In genomic region chr12:49548822-49549648, GRCh38 we compare ENCODE assay signal across 9 cellular contexts. TPM values are rescaled to one million over a fixed set of nuclear protein-coding genes. Genes with fewer than 3 reads are reported as not detected.
A peak's percentile ranks its signal among the peaks of the same experiment; 100 is the strongest.
DNase-seq lines count a peak whose midpoint lies in the region; ATAC-seq, FAIRE-seq and TF ChIP-seq lines count a peak whose summit lies in the region.
"Had no signal": no experiment of that assay in that cellular context is flagged by ENCODE, and none has a peak within 500 bp of the region (broad histone marks: within the 10 kb centered on the region; RNA-seq: fewer than 3 reads in every experiment).

No MANE protein-coding gene starts in this region.

- H3K4me3 ChIP-seq in astrocyte of the cerebellum (ENCODE audit: low read depth, low read length) (peak overlapping the region; percentile 20), keratinocyte (ENCODE audit: control insufficient read depth in 2 of 3, extremely low read depth in 1 of 3, insufficient read depth in 2 of 3, low read depth in 1 of 3, low read length in 3 of 3) (peak overlapping the region in 1 of 3 experiments; percentile 45)

- H3K9ac ChIP-seq in keratinocyte (ENCODE audit: control insufficient read depth, extremely low read depth, insufficient read depth, low read length) = no peak overlapping the region

- H3K4me1 ChIP-seq in keratinocyte (ENCODE audit: control insufficient read depth, extremely low read depth, insufficient read depth, low read length) = peaks cover 30% of the 10 kb centered on the region

- no peaks in the 10 kb centered on the region for H3K9me3 ChIP-seq in keratinocyte (ENCODE audit: control insufficient read depth, low read depth, low read length)

- no peak for FAIRE-seq in keratinocyte (lab: Jason Lieb, UNC)
- FAIRE-seq: G401.6 had no signal

- dilution Hi-C loops in keratinocyte (cut with MboI; ENCODE audit: extremely low pct_ligation_motif_present, low sequenced_read_pairs) = no loop called here

- H3K27ac ChIP-seq in keratinocyte (ENCODE audit: control insufficient read depth, insufficient read depth, low read length) (no peak overlapping the region), temporal lobe (ENCODE audit: low read depth, low read length) (peak overlapping the region; percentile 34)

- intact Hi-C loops in activated CD4-positive, alpha-beta T cell treated with anti-CD3 and anti-CD28 coated beads for 36 hours (cut with DNase I, micrococcal nuclease) = no loop called here

- no peaks in the 10 kb centered on the region for H3K36me3 Mint-ChIP-seq in activated CD4-positive, alpha-beta T cell treated with anti-CD3 and anti-CD28 coated beads for 36 hours (ENCODE audit: low read depth)

- CTCF ChIA-PET in activated CD4-positive, alpha-beta T cell treated with anti-CD3 and anti-CD28 coated beads for 36 hours (lab: Charles Lee) = no interaction called here

- H2AFZ ChIP-seq in keratinocyte (ENCODE audit: control insufficient read depth, low read length) = no peak overlapping the region

- peaks cover 12% of the 10 kb centered on the region for H3K27me3 Mint-ChIP-seq in activated CD4-positive, alpha-beta T cell treated with anti-CD3 and anti-CD28 coated beads for 36 hours

- no peaks in the 10 kb centered on the region for H3K79me2 ChIP-seq in keratinocyte (ENCODE audit: control insufficient read depth, insufficient read depth, low read length)

- peak overlapping the region; percentile 61 for H3K27ac Mint-ChIP-seq in activated CD4-positive, alpha-beta T cell treated with anti-CD3 and anti-CD28 coated beads for 36 hours

- peak overlapping the region; percentile 70 for H3K4me3 Mint-ChIP-seq in activated CD4-positive, alpha-beta T cell treated with anti-CD3 and anti-CD28 coated beads for 36 hours

- POLR2A ChIA-PET in activated CD4-positive, alpha-beta T cell treated with anti-CD3 and anti-CD28 coated beads for 36 hours (lab: Charles Lee) = interaction anchor here (0.7 kb wide), 1 partner anchor 18 kb away, joined by 5 read pairs; no protein-coding TSS in a partner anchor

- peaks cover 56% of the 10 kb centered on the region for H3K27me3 ChIP-seq in keratinocyte (ENCODE audit: control insufficient read depth, extremely low read depth, insufficient read depth, low read length)

- DNase-seq in activated CD4-positive, alpha-beta T cell treated with anti-CD3 and anti-CD28 coated beads for 36 hours = peak; percentile 56
- no peak for DNase-seq in activated CD4-positive, alpha-beta T cell treated with anti-CD3 and anti-CD28 coated beads for 1 hour
- DNase-seq in astrocyte of the cerebellum (ENCODE audit: low read depth) = no peak
- DNase-seq in keratinocyte (ENCODE audit: low read depth, low spot score) = no peak
- no peak for DNase-seq in 8988T

- ATAC-seq in activated CD4-positive, alpha-beta T cell treated with anti-CD3 and anti-CD28 coated beads for 36 hours = peak; percentile 43
- ATAC-seq in HG03460 (IDR thresholded peaks at IDR 0.05; ENCODE audit: unreplicated experiment) = no peak
- ATAC-seq in GM18907 (IDR thresholded peaks at IDR 0.05; ENCODE audit: unreplicated experiment) = no peak

- H3K4me1 Mint-ChIP-seq in activated CD4-positive, alpha-beta T cell treated with anti-CD3 and anti-CD28 coated beads for 36 hours = peaks cover 6% of the 10 kb centered on the region

- H3K9me3 Mint-ChIP-seq in activated CD4-positive, alpha-beta T cell treated with anti-CD3 and anti-CD28 coated beads for 36 hours (ENCODE audit: low read depth) = no peaks in the 10 kb centered on the region

- peaks cover 5% of the 10 kb centered on the region for H3K9me1 ChIP-seq in keratinocyte (ENCODE audit: control insufficient read depth, extremely low read depth, insufficient read depth, low read length)

- H3K4me2 ChIP-seq in keratinocyte (ENCODE audit: control insufficient read depth, extremely low read depth, insufficient read depth, low read depth, low read length) = peak overlapping the region; percentile 48

- no peaks in the 10 kb centered on the region for H3K36me3 ChIP-seq in keratinocyte (ENCODE audit: control insufficient read depth in 2 of 2, extremely low read depth in 1 of 2, insufficient read depth in 2 of 2, low read length in 2 of 2)

- peak; percentile 52 for TF ChIP-seq CTCF in astrocyte of the cerebellum (IDR thresholded peaks at IDR 0.05; ENCODE audit: low read depth, low read length, missing control alignments)
- TF ChIP-seq CTCF in keratinocyte (optimal IDR thresholded peaks at IDR 0.05 in 1 of 3, IDR thresholded peaks at IDR 0.05 in 1 of 3, conservative IDR thresholded peaks at IDR 0.05 in 1 of 3; ENCODE audit: extremely low read depth in 1 of 3, insufficient read depth in 2 of 3, low read length in 3 of 3) = peak in 1 of 3 experiments; percentile 5

- in situ Hi-C loops in astrocyte of the cerebellum (cut with HindIII; ENCODE audit: low sequenced_read_pairs) = no loop called here

- no peaks in the 10 kb centered on the region for H4K20me1 ChIP-seq in keratinocyte (ENCODE audit: control insufficient read depth, extremely low read depth, insufficient read depth, low read length)

RNA-seq across cellular contexts. Expression of gene KCNH3, which starts 10.2 kb away (rescaled TPM):
- total RNA-seq in activated CD4-positive, alpha-beta T cell treated with anti-CD3 and anti-CD28 coated beads for 36 hours = 1 to 10 TPM; 2.4 to 3.3 TPM
- polyA plus RNA-seq in keratinocyte = 0.08 to 0.21 TPM (median 0.16 TPM) in 3 replicates
- not detected for polyA plus RNA-seq in keratinocyte (2011; ENCODE audit: low read depth)
- polyA plus RNA-seq in keratinocyte (2011; cell fraction: cytosol; rRNA removed) = 0.06 and 0.23 TPM in 2 replicates
- polyA plus RNA-seq in keratinocyte (2011; cell fraction: nucleus; rRNA removed) = 0.20 and 0.64 TPM in 2 replicates
- polyA plus RNA-seq in keratinocyte (2012; ENCODE audit: low replicate concordance) = 0.30 and 0.57 TPM in 2 replicates
- 0.03 to 0.23 TPM (median 0.23 TPM) in 3 replicates for polyA minus RNA-seq in keratinocyte
- not detected for polyA minus RNA-seq in keratinocyte (2011; cell fraction: cytosol; rRNA and poly(A)+ RNA removed)
- polyA minus RNA-seq in keratinocyte (2011; cell fraction: nucleus; rRNA and poly(A)+ RNA removed) = 0.32 and 0.39 TPM in 2 replicates
- total RNA-seq in temporal lobe = 3.2 TPM

RNA-seq across cellular contexts. Expression of gene MCRS1, which starts 18.9 kb away (rescaled TPM):
- total RNA-seq in activated CD4-positive, alpha-beta T cell treated with anti-CD3 and anti-CD28 coated beads for 36 hours = 10 to 100 TPM; 48.2 to 58.2 TPM
- 40.7 to 55.8 TPM (median 49.3 TPM) in 3 replicates for polyA plus RNA-seq in keratinocyte
- polyA plus RNA-seq in keratinocyte (2011; ENCODE audit: low read depth) = 31.3 TPM
- 30.4 and 51.8 TPM in 2 replicates for polyA plus RNA-seq in keratinocyte (2011; cell fraction: cytosol; rRNA removed)
- 50.5 and 59.7 TPM in 2 replicates for polyA plus RNA-seq in keratinocyte (2011; cell fraction: nucleus; rRNA removed)
- 26.4 and 47.7 TPM in 2 replicates for polyA plus RNA-seq in keratinocyte (2012; ENCODE audit: low replicate concordance)
- polyA minus RNA-seq in keratinocyte = 51.0 to 95.2 TPM (median 52.9 TPM) in 3 replicates
- polyA minus RNA-seq in keratinocyte (2011; cell fraction: cytosol; rRNA and poly(A)+ RNA removed) = 49.9 TPM
- polyA minus RNA-seq in keratinocyte (2011; cell fraction: nucleus; rRNA and poly(A)+ RNA removed) = 15.7 and 16.5 TPM in 2 replicates
- 26.8 TPM for total RNA-seq in temporal lobe

RNA-seq across cellular contexts. Expression of gene FAM186B, which starts 56.4 kb away (rescaled TPM):
- total RNA-seq in activated CD4-positive, alpha-beta T cell treated with anti-CD3 and anti-CD28 coated beads for 36 hours = under 1 TPM; 0.05 to 0.07 TPM
- 0.12 to 0.23 TPM (median 0.13 TPM) in 3 replicates for polyA plus RNA-seq in keratinocyte
- polyA plus RNA-seq in keratinocyte (2011; ENCODE audit: low read depth) = not detected
- 0.14 and 0.18 TPM in 2 replicates for polyA plus RNA-seq in keratinocyte (2011; cell fraction: cytosol; rRNA removed)
- 0.17 and 0.19 TPM in 2 replicates for polyA plus RNA-seq in keratinocyte (2011; cell fraction: nucleus; rRNA removed)
- polyA plus RNA-seq in keratinocyte (2012; ENCODE audit: low replicate concordance) = 0.20 and 0.26 TPM in 2 replicates
- 0.20 to 0.26 TPM in 2 of 3 replicates, not detected in the other for polyA minus RNA-seq in keratinocyte
- polyA minus RNA-seq in keratinocyte (2011; cell fraction: cytosol; rRNA and poly(A)+ RNA removed) = not detected
- polyA minus RNA-seq in keratinocyte (2011; cell fraction: nucleus; rRNA and poly(A)+ RNA removed) = 0.32 and 0.47 TPM in 2 replicates
- not detected for total RNA-seq in temporal lobe
